ENCODE assay signal across 27 cellular contexts in genomic region chr19:33450689-33451088, GRCh38.
"Had no signal": no experiment of that assay in that cellular context is flagged by ENCODE, and none has a peak within 500 bp of the region (broad histone marks: within the 10 kb centered on the region; RNA-seq: fewer than 3 reads in every experiment).

No MANE protein-coding gene starts in this region.

- H3K4me3 ChIP-seq: gastrocnemius medialis, heart left ventricle, lung, mucosa of descending colon, pancreas, right lobe of liver, testis, transverse colon, upper lobe of right lung, uterus had no signal

- H3K36me3 ChIP-seq: gastrocnemius medialis, neutrophil, pancreas, transverse colon, upper lobe of right lung, uterus had no signal

- ATAC-seq: esophagus mucosa; gastrocnemius medialis; heart left ventricle; left colon; left ventricle myocardium superior; mucosa of descending colon; natural killer cell treated with Interleukin-12 subunit alpha and Interleukin-12 subunit beta and Interleukin-15 and Interleukin-18, amount 100 ng/mL, for 72 hours; pancreas; right lobe of liver; stimulated activated memory B cell treated with anti-CD40 and anti-IgM and Interleukin-4, amounts not matched to agents 10 μg/mL and 1 μg/mL and 100 μg/mL, for 72 hours; stimulated activated naive CD8-positive, alpha-beta T cell treated with anti-CD3 and anti-CD28 coated beads, Interleukin-15, Interleukin-2, amounts not matched to agents 100 U/mL and 50 U/mL, for 24 hours; upper lobe of right lung had no signal

- H3K4me1 ChIP-seq: gastrocnemius medialis, heart left ventricle, pancreas, right lobe of liver, testis, transverse colon, upper lobe of right lung, uterus had no signal

- H3K27ac ChIP-seq: epithelial cell of prostate, gastrocnemius medialis, heart left ventricle, neutrophil, pancreas, right lobe of liver, testis, transverse colon, upper lobe of right lung, uterus had no signal

- FAIRE-seq: colon, islet of Langerhans, pancreas had no signal

- H3K27me3 ChIP-seq: gastrocnemius medialis, heart left ventricle, neutrophil, pancreas, right lobe of liver, testis, transverse colon, upper lobe of right lung, uterus had no signal

- DNase-seq: effector CD8-positive, alpha-beta T cell; endodermal cell; foreskin fibroblast; gastrocnemius medialis; hippocampal formation; left ventricle myocardium superior; mucosa of descending colon; naive B cell; stimulated activated CD4-positive, alpha-beta T cell treated with anti-CD3 and anti-CD28 coated beads, Interleukin-4, amount 100 ng/mL, for 4 hours; stimulated activated naive CD8-positive, alpha-beta T cell treated with anti-CD3 and anti-CD28 coated beads, Interleukin-15, Interleukin-2, amounts not matched to agents 100 U/mL and 50 U/mL, for 24 hours; substantia nigra; testis; transverse colon; uterus had no signal

- H3K9me3 ChIP-seq: gastrocnemius medialis, heart left ventricle, mucosa of descending colon, neutrophil, pancreas, right lobe of liver, testis, transverse colon, upper lobe of right lung, uterus had no signal
